ENCODE assay signal across 21 cellular contexts in the genomic region with DNA sequence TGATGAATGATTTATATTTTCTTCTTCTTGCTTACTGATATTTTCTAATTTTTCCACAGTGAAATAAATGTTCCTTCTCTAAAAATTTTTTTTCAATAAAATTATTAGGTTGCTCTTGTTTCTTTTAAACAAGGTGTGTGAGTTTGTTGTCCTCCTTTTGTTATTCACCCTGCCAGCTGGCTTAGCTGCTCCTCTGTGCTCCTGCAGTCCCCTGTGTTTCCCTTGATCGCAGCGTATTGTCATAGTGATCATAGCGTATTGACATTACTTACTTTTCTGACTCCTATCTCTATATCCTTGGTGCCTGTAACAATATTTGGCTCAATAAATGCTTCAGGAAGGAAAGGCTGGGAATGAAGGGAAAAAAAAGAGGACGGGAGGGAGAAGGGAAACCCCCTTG. TPM values are rescaled to one million over a fixed set of nuclear protein-coding genes. Genes with fewer than 3 reads are reported as not detected.
DNase-seq lines count a peak whose midpoint lies in the region; ATAC-seq, FAIRE-seq and TF ChIP-seq lines count a peak whose summit lies in the region.
"Had no signal": no experiment of that assay in that cellular context is flagged by ENCODE, and none has a peak within 500 bp of the region (broad histone marks: within the 10 kb centered on the region; RNA-seq: fewer than 3 reads in every experiment).

No MANE protein-coding gene starts in this region.

- H2BK15ac ChIP-seq in mesenchymal stem cell (ENCODE audit: low read depth, poor library complexity, severe bottlenecking), result no peak overlapping the region

- peaks cover 10% of the 10 kb centered on the region for H3K36me3 Mint-ChIP-seq in WTC11

- H2AFZ ChIP-seq in mesenchymal stem cell (ENCODE audit: low read depth, low read length), result no peak overlapping the region

- H3K4me3 ChIP-seq in H7 (ENCODE audit: insufficient read depth, low read depth, low read length) (no peak overlapping the region), mesenchymal stem cell (ENCODE audit: insufficient read depth in 1 of 2, low read depth in 1 of 2, low read length in 2 of 2) (no peak overlapping the region), lower leg skin (ENCODE audit: low read depth, poor library complexity, severe bottlenecking) (no peak overlapping the region)
- H3K4me3 ChIP-seq: HAP-1 had no signal

- peak; percentile 5 for FAIRE-seq in GM12892 (lab: Jason Lieb, UNC)
- FAIRE-seq: D721Med, GM12891, GM18507, HepG2 had no signal

- H4K91ac ChIP-seq in mesenchymal stem cell (ENCODE audit: low read length), result no peak overlapping the region

- H3K27ac Mint-ChIP-seq in WTC11, result no peak overlapping the region; the same call in 1 of the 2 replicates
- H3K27ac Mint-ChIP-seq: CD4-positive, CD25-positive, alpha-beta regulatory T cell had no signal

- H3K27me3 ChIP-seq in H7 (ENCODE audit: control insufficient read depth, insufficient read depth, low read length), result no peaks in the 10 kb centered on the region
- no peaks in the 10 kb centered on the region for H3K27me3 ChIP-seq in mesenchymal stem cell (ENCODE audit: control insufficient read depth in 1 of 2, insufficient read depth in 1 of 2, low read length in 2 of 2)
- H3K27me3 ChIP-seq: BE2C had no signal

- H3K4me3 Mint-ChIP-seq in WTC11, result no peak overlapping the region
- H3K4me3 Mint-ChIP-seq: CD4-positive, CD25-positive, alpha-beta regulatory T cell; IgD-negative memory B cell had no signal

- H4K8ac ChIP-seq in mesenchymal stem cell (ENCODE audit: low read length), result no peak overlapping the region

- H3K36me3 ChIP-seq in H7 (replicated peaks; ENCODE audit: control insufficient read depth, insufficient read depth, low read length), result peaks cover 4% of the 10 kb centered on the region
- peaks cover 3 to 31% of the 10 kb centered on the region in 2 experiments for H3K36me3 ChIP-seq in mesenchymal stem cell (ENCODE audit: control insufficient read depth in 1 of 2, insufficient read depth in 2 of 2, low read depth in 1 of 2, low read length in 2 of 2)
- H3K36me3 ChIP-seq: BE2C, HAP-1 had no signal

- peaks cover 5% of the 10 kb centered on the region; the same call in 1 of the 2 replicates for H3K9me3 Mint-ChIP-seq in WTC11
- H3K9me3 Mint-ChIP-seq: CD4-positive, CD25-positive, alpha-beta regulatory T cell; IgD-negative memory B cell had no signal

- DNase-seq in GM12892 (ENCODE audit: insufficient read length) (no peak), H7 (peak; percentile 50), WTC11 (ENCODE audit: low spot score) (no peak), mesenchymal stem cell (no peak), lower leg skin (ENCODE audit: low spot score in 2 of 2) (no peak), anterior cingulate cortex (lab: John Stamatoyannopoulos, UW) (no peak), posterior vena cava (ENCODE audit: low spot score) (no peak)
- DNase-seq: ACHN; BE2C; C1 segment of cervical spinal cord; Caco-2; CD4-positive, CD25-positive, alpha-beta regulatory T cell; DMS79 treated with DMSO at 0.1 percent for 48 hours; GOT3; KBM-7 had no signal

- intact Hi-C loops in lower leg skin (cut with DNase I; ENCODE audit: low total_unique reads) (no loop called here), posterior vena cava (cut with DNase I) (no loop called here)

- no peaks in the 10 kb centered on the region for H3K27me3 Mint-ChIP-seq in WTC11 (ENCODE audit: low read depth)
- H3K27me3 Mint-ChIP-seq: CD4-positive, CD25-positive, alpha-beta regulatory T cell; IgD-negative memory B cell had no signal

- no peak overlapping the region for H3K4ac ChIP-seq in mesenchymal stem cell (ENCODE audit: low read depth in 1 of 2, low read length in 2 of 2)

- H3K27ac ChIP-seq in mesenchymal stem cell (ENCODE audit: low read length, poor library complexity, severe bottlenecking), result no peak overlapping the region

- H2BK120ac ChIP-seq in mesenchymal stem cell (ENCODE audit: low read depth, low read length), result no peak overlapping the region

- H3K23ac ChIP-seq in mesenchymal stem cell (ENCODE audit: low read length in 2 of 2), result no peak overlapping the region

- H3K4me2 ChIP-seq in mesenchymal stem cell (ENCODE audit: low read length, poor library complexity, severe bottlenecking), result no peak overlapping the region

- H3K18ac ChIP-seq in mesenchymal stem cell (ENCODE audit: low read depth in 1 of 2, low read length in 2 of 2), result no peak overlapping the region

- TF ChIP-seq POLR2A in GM12892 (IDR thresholded peaks at IDR 0.05; ENCODE audit: low read depth, low read length) (no peak), lower leg skin (IDR thresholded peaks at IDR 0.05) (no peak)

- no peak overlapping the region for H3K14ac ChIP-seq in mesenchymal stem cell (ENCODE audit: low read length in 2 of 2)

- no peaks in the 10 kb centered on the region for H3K9me3 ChIP-seq in mesenchymal stem cell (ENCODE audit: control insufficient read depth, low read length)
- H3K9me3 ChIP-seq: BE2C, Caco-2, HAP-1 had no signal

- H3K4me1 Mint-ChIP-seq in WTC11, result peaks cover 5% of the 10 kb centered on the region

- no peak overlapping the region for H2BK5ac ChIP-seq in mesenchymal stem cell (ENCODE audit: low read depth, low read length, poor library complexity, severe bottlenecking)

- H2BK12ac ChIP-seq in mesenchymal stem cell (ENCODE audit: low read length in 2 of 2), result no peak overlapping the region

- 100% methylated on average over 1 of the region's 4 CpGs for WGBS in mesenchymal stem cell
- 84 to 89% methylated on average over 4 of the region's 4 CpGs for WGBS in lower leg skin, 2 donors

- no peaks in the 10 kb centered on the region for H3K4me1 ChIP-seq in mesenchymal stem cell (ENCODE audit: control insufficient read depth, insufficient read depth, low read depth, low read length)
- H3K4me1 ChIP-seq: BE2C, HAP-1 had no signal

- peak; percentile 65 for ATAC-seq in WTC11
- ATAC-seq: HepG2 had no signal

- H2AK5ac ChIP-seq in mesenchymal stem cell (ENCODE audit: low read length, severe bottlenecking), result no peak overlapping the region

- peak overlapping the region; percentile 3 for H3K9ac ChIP-seq in mesenchymal stem cell (ENCODE audit: low read length)

- TF ChIP-seq CTCF in WTC11 (IDR thresholded peaks at IDR 0.05) (no peak), lower leg skin (IDR thresholded peaks at IDR 0.05) (no peak)

- peaks cover 11% of the 10 kb centered on the region for H3K79me1 ChIP-seq in mesenchymal stem cell (replicated peaks; ENCODE audit: low read length, poor library complexity, severe bottlenecking)

- POLR2A ChIA-PET in WTC11 (lab: Charles Lee), result no interaction called here

- CTCF ChIA-PET in WTC11 (lab: Charles Lee), result interaction anchor here (1.3 kb wide), 1 partner anchor 132 kb away, joined by 3 read pairs; no protein-coding TSS in a partner anchor

TF ChIP-seq in WTC11, 78 proteins besides CTCF, POLR2A, EP300 and RAD21 (continues in another document):
- no peak for TF ChIP-seq PRRX2 (CRISPR knock-in tag; IDR thresholded peaks at IDR 0.05)
- no peak for TF ChIP-seq FOXJ3 (CRISPR knock-in tag; IDR thresholded peaks at IDR 0.05; ENCODE audit: borderline replicate concordance)
- TF ChIP-seq ZNF121 (CRISPR knock-in tag; IDR thresholded peaks at IDR 0.05), result no peak
- TF ChIP-seq, protein P1, sequence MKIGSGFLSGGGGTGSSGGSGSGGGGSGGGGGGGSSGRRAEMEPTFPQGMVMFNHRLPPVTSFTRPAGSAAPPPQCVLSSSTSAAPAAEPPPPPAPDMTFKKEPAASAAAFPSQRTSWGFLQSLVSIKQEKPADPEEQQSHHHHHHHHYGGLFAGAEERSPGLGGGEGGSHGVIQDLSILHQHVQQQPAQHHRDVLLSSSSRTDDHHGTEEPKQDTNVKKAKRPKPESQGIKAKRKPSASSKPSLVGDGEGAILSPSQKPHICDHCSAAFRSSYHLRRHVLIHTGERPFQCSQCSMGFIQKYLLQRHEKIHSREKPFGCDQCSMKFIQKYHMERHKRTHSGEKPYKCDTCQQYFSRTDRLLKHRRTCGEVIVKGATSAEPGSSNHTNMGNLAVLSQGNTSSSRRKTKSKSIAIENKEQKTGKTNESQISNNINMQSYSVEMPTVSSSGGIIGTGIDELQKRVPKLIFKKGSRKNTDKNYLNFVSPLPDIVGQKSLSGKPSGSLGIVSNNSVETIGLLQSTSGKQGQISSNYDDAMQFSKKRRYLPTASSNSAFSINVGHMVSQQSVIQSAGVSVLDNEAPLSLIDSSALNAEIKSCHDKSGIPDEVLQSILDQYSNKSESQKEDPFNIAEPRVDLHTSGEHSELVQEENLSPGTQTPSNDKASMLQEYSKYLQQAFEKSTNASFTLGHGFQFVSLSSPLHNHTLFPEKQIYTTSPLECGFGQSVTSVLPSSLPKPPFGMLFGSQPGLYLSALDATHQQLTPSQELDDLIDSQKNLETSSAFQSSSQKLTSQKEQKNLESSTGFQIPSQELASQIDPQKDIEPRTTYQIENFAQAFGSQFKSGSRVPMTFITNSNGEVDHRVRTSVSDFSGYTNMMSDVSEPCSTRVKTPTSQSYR (CRISPR knock-in tag; IDR thresholded peaks at IDR 0.05), result no peak
- TF ChIP-seq, protein P2, sequence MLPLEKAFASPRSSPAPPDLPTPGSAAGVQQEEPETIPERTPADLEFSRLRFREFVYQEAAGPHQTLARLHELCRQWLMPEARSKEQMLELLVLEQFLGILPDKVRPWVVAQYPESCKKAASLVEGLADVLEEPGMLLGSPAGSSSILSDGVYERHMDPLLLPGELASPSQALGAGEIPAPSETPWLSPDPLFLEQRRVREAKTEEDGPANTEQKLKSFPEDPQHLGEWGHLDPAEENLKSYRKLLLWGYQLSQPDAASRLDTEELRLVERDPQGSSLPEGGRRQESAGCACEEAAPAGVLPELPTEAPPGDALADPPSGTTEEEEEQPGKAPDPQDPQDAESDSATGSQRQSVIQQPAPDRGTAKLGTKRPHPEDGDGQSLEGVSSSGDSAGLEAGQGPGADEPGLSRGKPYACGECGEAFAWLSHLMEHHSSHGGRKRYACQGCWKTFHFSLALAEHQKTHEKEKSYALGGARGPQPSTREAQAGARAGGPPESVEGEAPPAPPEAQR (CRISPR knock-in tag; IDR thresholded peaks at IDR 0.05), result no peak

RNA-seq across cellular contexts. Expression of a gene that starts 24.9 kb away (rescaled TPM):
- polyA plus RNA-seq in GM12892 (2012; ENCODE audit: missing spikeins), result not detected
- not detected in 2 replicates for total RNA-seq in H7 (2014; rRNA removed; shearing (Covaris generic))
- total RNA-seq in WTC11 (2021) (0.23 to 0.48 TPM (median 0.30 TPM) in 3 replicates), lower leg skin (10 to 100 TPM; 11.3 to 58.8 (median 14.4) TPM), posterior vena cava (100 to 1,000 TPM; 155 to 285 TPM)
- polyA plus RNA-seq in mesenchymal stem cell (2013, experiment 1 of 2), result 54.8 TPM
- 53.6 TPM for polyA plus RNA-seq in mesenchymal stem cell (2013, experiment 2 of 2)
- total RNA-seq: Caco-2; CD4-positive, CD25-positive, alpha-beta regulatory T cell; HepG2 had no signal
- polyA plus RNA-seq: CD4-positive, CD25-positive, alpha-beta regulatory T cell; IgD-negative memory B cell had no signal
